ENCODE assay signal across 8 cellular contexts in genomic region chr16:23509441-23509754, GRCh38. TPM values are rescaled to one million over a fixed set of nuclear protein-coding genes. Genes with fewer than 3 reads are reported as not detected.
DNase-seq lines count a peak whose midpoint lies in the region.

No MANE protein-coding gene starts in this region.

- no peak overlapping the region for H3K27ac Mint-ChIP-seq in activated T-helper 1 cell treated with anti-CD3 and anti-CD28 coated beads, Interleukin-12 subunit alpha, Interleukin-12 subunit beta, Interleukin-2, Interleukin-4 antibody, amounts not matched to agents 30 ng/mL and 10 ng/mL and 1 ng/mL, durations not matched to agents 14 hours and 24 hours and 36 hours
- H3K27ac Mint-ChIP-seq in immature natural killer cell: peak overlapping the region; percentile 43 to 90 (median 78)

- peak; percentile 18 for DNase-seq in DMS79 treated with DMSO at 0.1 percent for 48 hours (lab: John Stamatoyannopoulos, UW)
- DNase-seq in DMS79 (lab: John Stamatoyannopoulos, UW): no peak
- DNase-seq in activated T-helper 1 cell treated with anti-CD3 and anti-CD28 coated beads, Interleukin-12 subunit alpha, Interleukin-12 subunit beta, Interleukin-2, Interleukin-4 antibody, amounts not matched to agents 30 ng/mL and 10 ng/mL and 1 ng/mL, durations not matched to agents 14 hours and 24 hours and 36 hours (ENCODE audit: low spot score): no peak
- DNase-seq in immature natural killer cell: no peak
- no peak for DNase-seq in epidermal melanocyte (ENCODE audit: insufficient read length, low spot score)
- DNase-seq in DMS 273 (lab: John Stamatoyannopoulos, UW; ENCODE audit: unreplicated experiment): no peak
- no peak for DNase-seq in NCI-H1436 treated with DMSO at 0.1 percent for 48 hours (lab: John Stamatoyannopoulos, UW)

- peaks cover 25% of the 10 kb centered on the region for H3K4me1 ChIP-seq in stomach smooth muscle (ENCODE audit: control insufficient read depth, insufficient read depth, low read length)

- peaks cover 50% of the 10 kb centered on the region for H3K4me1 Mint-ChIP-seq in activated T-helper 1 cell treated with anti-CD3 and anti-CD28 coated beads, Interleukin-12 subunit alpha, Interleukin-12 subunit beta, Interleukin-2, Interleukin-4 antibody, amounts not matched to agents 30 ng/mL and 10 ng/mL and 1 ng/mL, durations not matched to agents 14 hours and 24 hours and 36 hours (ENCODE audit: low read depth)
- peaks cover 47 to 51% of the 10 kb centered on the region in 2 donors for H3K4me1 Mint-ChIP-seq in immature natural killer cell

- peak overlapping the region; percentile 65 to 79 for H3K9ac ChIP-seq in stomach smooth muscle (ENCODE audit: low read length in 2 of 2)

- no peaks in the 10 kb centered on the region for H3K36me3 ChIP-seq in stomach smooth muscle (ENCODE audit: control insufficient read depth in 2 of 2, insufficient read depth in 2 of 2, low read length in 2 of 2)

- H3K27me3 ChIP-seq in stomach smooth muscle (ENCODE audit: control insufficient read depth in 1 of 2, insufficient read depth in 2 of 2, low read length in 2 of 2): no peaks in the 10 kb centered on the region

- H3K4me3 ChIP-seq in stomach smooth muscle (ENCODE audit: low read length in 2 of 2): peak overlapping the region; percentile 82 to 88

- peak overlapping the region; percentile 89 for H3K4me3 Mint-ChIP-seq in activated T-helper 1 cell treated with anti-CD3 and anti-CD28 coated beads, Interleukin-12 subunit alpha, Interleukin-12 subunit beta, Interleukin-2, Interleukin-4 antibody, amounts not matched to agents 30 ng/mL and 10 ng/mL and 1 ng/mL, durations not matched to agents 14 hours and 24 hours and 36 hours
- peak overlapping the region; percentile 86 to 94 (median 90) for H3K4me3 Mint-ChIP-seq in immature natural killer cell

- intact Hi-C loops in activated T-helper 1 cell treated with anti-CD3 and anti-CD28 coated beads, Interleukin-12 subunit alpha, Interleukin-12 subunit beta, Interleukin-2, Interleukin-4 antibody, amounts not matched to agents 30 ng/mL and 10 ng/mL and 1 ng/mL, durations not matched to agents 14 hours and 24 hours and 36 hours (cut with micrococcal nuclease): no loop called here

- peaks cover 17% of the 10 kb centered on the region for H3K36me3 Mint-ChIP-seq in activated T-helper 1 cell treated with anti-CD3 and anti-CD28 coated beads, Interleukin-12 subunit alpha, Interleukin-12 subunit beta, Interleukin-2, Interleukin-4 antibody, amounts not matched to agents 30 ng/mL and 10 ng/mL and 1 ng/mL, durations not matched to agents 14 hours and 24 hours and 36 hours (ENCODE audit: low read depth)
- H3K36me3 Mint-ChIP-seq in immature natural killer cell: no peaks in the 10 kb centered on the region

- no peak overlapping the region for H3K27ac ChIP-seq in stomach smooth muscle (ENCODE audit: low read length)

- no peaks in the 10 kb centered on the region for H3K27me3 Mint-ChIP-seq in activated T-helper 1 cell treated with anti-CD3 and anti-CD28 coated beads, Interleukin-12 subunit alpha, Interleukin-12 subunit beta, Interleukin-2, Interleukin-4 antibody, amounts not matched to agents 30 ng/mL and 10 ng/mL and 1 ng/mL, durations not matched to agents 14 hours and 24 hours and 36 hours (ENCODE audit: insufficient read depth)
- peaks cover 3 to 18% (median 13%) of the 10 kb centered on the region in 3 donors for H3K27me3 Mint-ChIP-seq in immature natural killer cell (ENCODE audit: low read depth in 3 of 3)

- H3K9me3 ChIP-seq in stomach smooth muscle (ENCODE audit: control insufficient read depth in 2 of 2, low read length in 2 of 2): no peaks in the 10 kb centered on the region

- no peaks in the 10 kb centered on the region for H3K9me3 Mint-ChIP-seq in activated T-helper 1 cell treated with anti-CD3 and anti-CD28 coated beads, Interleukin-12 subunit alpha, Interleukin-12 subunit beta, Interleukin-2, Interleukin-4 antibody, amounts not matched to agents 30 ng/mL and 10 ng/mL and 1 ng/mL, durations not matched to agents 14 hours and 24 hours and 36 hours
- H3K9me3 Mint-ChIP-seq in immature natural killer cell: no peaks in the 10 kb centered on the region

RNA-seq across cellular contexts. Expression of gene GGA2, which starts 0.9 kb away (rescaled TPM):
- 106 and 112 TPM in 2 replicates for total RNA-seq in activated T-helper 1 cell treated with anti-CD3 and anti-CD28 coated beads, Interleukin-12 subunit alpha, Interleukin-12 subunit beta, Interleukin-2, Interleukin-4 antibody, amounts not matched to agents 30 ng/mL and 10 ng/mL and 1 ng/mL, durations not matched to agents 14 hours and 24 hours and 36 hours
- polyA plus RNA-seq in immature natural killer cell: 10 to 100 TPM; 34.1 to 40.0 (median 36.1) TPM

RNA-seq across cellular contexts. Expression of gene EARS2, which starts 47.8 kb away (rescaled TPM):
- total RNA-seq in activated T-helper 1 cell treated with anti-CD3 and anti-CD28 coated beads, Interleukin-12 subunit alpha, Interleukin-12 subunit beta, Interleukin-2, Interleukin-4 antibody, amounts not matched to agents 30 ng/mL and 10 ng/mL and 1 ng/mL, durations not matched to agents 14 hours and 24 hours and 36 hours: 27.8 and 29.9 TPM in 2 replicates
- 10 to 100 TPM in 1 of 3 donors, 1 to 10 TPM in 2; 6.3 to 14.1 (median 9.5) TPM for polyA plus RNA-seq in immature natural killer cell

RNA-seq across cellular contexts. Expression of gene UBFD1, which starts 48.1 kb away (rescaled TPM):
- total RNA-seq in activated T-helper 1 cell treated with anti-CD3 and anti-CD28 coated beads, Interleukin-12 subunit alpha, Interleukin-12 subunit beta, Interleukin-2, Interleukin-4 antibody, amounts not matched to agents 30 ng/mL and 10 ng/mL and 1 ng/mL, durations not matched to agents 14 hours and 24 hours and 36 hours: 54.9 and 55.0 TPM in 2 replicates
- polyA plus RNA-seq in immature natural killer cell: 10 to 100 TPM; 13.1 to 18.8 (median 14.2) TPM

RNA-seq across cellular contexts. Expression of gene COG7, which starts 56.4 kb away (rescaled TPM):
- total RNA-seq in activated T-helper 1 cell treated with anti-CD3 and anti-CD28 coated beads, Interleukin-12 subunit alpha, Interleukin-12 subunit beta, Interleukin-2, Interleukin-4 antibody, amounts not matched to agents 30 ng/mL and 10 ng/mL and 1 ng/mL, durations not matched to agents 14 hours and 24 hours and 36 hours: 23.5 and 24.1 TPM in 2 replicates
- 10 to 100 TPM in 2 of 3 donors, 1 to 10 TPM in 1; 9.5 to 21.7 (median 12.0) TPM for polyA plus RNA-seq in immature natural killer cell
